15 cellular contexts compared by ENCODE assay signal in the genomic region with DNA sequence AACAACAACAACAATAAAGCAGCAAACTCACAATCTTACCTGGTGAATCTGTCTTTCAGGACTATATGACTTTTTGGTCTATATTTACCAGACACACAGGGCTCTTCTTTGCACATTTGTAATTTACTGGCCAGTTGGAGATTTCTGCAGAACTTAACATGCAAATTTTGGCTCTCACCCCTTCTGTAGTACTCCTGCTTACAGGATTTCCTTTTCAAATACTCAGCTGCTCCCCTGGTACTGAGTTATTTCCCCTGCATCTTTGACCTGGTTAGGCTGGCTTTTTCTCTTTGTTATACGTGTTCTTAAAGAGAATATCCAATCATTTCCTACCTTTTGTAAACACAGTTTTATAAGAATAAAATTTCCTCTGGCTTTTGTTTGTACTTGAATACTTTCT.
DNase-seq lines count a peak whose midpoint lies in the region; ATAC-seq and TF ChIP-seq lines count a peak whose summit lies in the region.
"Had no signal": no experiment of that assay in that cellular context is flagged by ENCODE, and none has a peak within 500 bp of the region (broad histone marks: within the 10 kb centered on the region; RNA-seq: fewer than 3 reads in every experiment).

No MANE protein-coding gene starts in this region.

- no peaks in the 10 kb centered on the region for H3K9me2 ChIP-seq in GM23248 (ENCODE audit: insufficient read depth)

- peak; percentile 46; the same call in 1 of the 2 replicates for TF ChIP-seq POLR2A in Raji (IDR thresholded peaks at IDR 0.05; ENCODE audit: insufficient read depth, low read depth, low read length)

- no peak overlapping the region; the same call in 1 of the 2 replicates for H2AFZ ChIP-seq in GM23248

- DNase-seq in GM23248 (no peak), psoas muscle (no peak), Ammon's horn (ENCODE audit: low spot score) (no peak), caudate nucleus (lab: John Stamatoyannopoulos, UW) (no peak), HuH-7 (ENCODE audit: low spot score) (no peak), iPS-NIHi11 (ENCODE audit: low spot score) (no peak)
- DNase-seq: activated T-cell treated with anti-CD3 and anti-CD28 coated beads, Interleukin-2, amount 50 U/mL, for 1 hour; effector memory CD8-positive, alpha-beta T cell; GDM1; NCI-H1417 treated with DMSO at 0.1 percent for 48 hours; NCI-H69; SHP77 had no signal

- H3K36me3 ChIP-seq in GM23248 (ENCODE audit: low read depth) (no peaks in the 10 kb centered on the region), psoas muscle (ENCODE audit: insufficient read depth in 1 of 2, low read depth in 1 of 2) (peaks cover 0 to 26% of the 10 kb centered on the region in 2 donors)

- no peak for TF ChIP-seq CTCF in psoas muscle (IDR thresholded peaks at IDR 0.05)

- intact Hi-C loops in psoas muscle (cut with DNase I) = no loop called here

- H3K4me3 ChIP-seq in GM23248 = no peak overlapping the region
- H3K4me3 ChIP-seq in psoas muscle = no peak overlapping the region
- H3K4me3 ChIP-seq: lung had no signal

- H3K27ac ChIP-seq in GM23248 = no peak overlapping the region
- peak overlapping the region; percentile 59 for H3K27ac ChIP-seq in psoas muscle
- no peak overlapping the region for H3K27ac ChIP-seq in caudate nucleus (ENCODE audit: low read depth, low read length)

- no peaks in the 10 kb centered on the region for H3K27me3 ChIP-seq in GM23248 (replicated peaks; ENCODE audit: insufficient read depth)
- H3K27me3 ChIP-seq in psoas muscle (ENCODE audit: insufficient read depth in 3 of 3, low read length in 2 of 3) = no peaks in the 10 kb centered on the region

- no peaks in the 10 kb centered on the region for H3K79me2 ChIP-seq in GM23248 (ENCODE audit: insufficient read depth)

- ATAC-seq in GM18868 (IDR thresholded peaks at IDR 0.05; ENCODE audit: unreplicated experiment) = peak; percentile 56
- no peak for ATAC-seq in psoas muscle
- ATAC-seq: effector memory CD8-positive, alpha-beta T cell had no signal

- H3K9me3 ChIP-seq in GM23248 (ENCODE audit: low read depth) = no peaks in the 10 kb centered on the region
- no peaks in the 10 kb centered on the region for H3K9me3 ChIP-seq in psoas muscle

- H4K20me1 ChIP-seq in GM23248 (ENCODE audit: insufficient read depth) = no peaks in the 10 kb centered on the region

- peak overlapping the region; percentile 60 for H3K4me2 ChIP-seq in GM23248 (ENCODE audit: unreplicated experiment)

- peaks cover 16% of the 10 kb centered on the region; the same call in 1 of the 2 replicates for H3F3A ChIP-seq in GM23248 (ENCODE audit: insufficient read depth)

- H3K4me1 ChIP-seq in GM23248 (ENCODE audit: insufficient read depth) = peaks cover 12% of the 10 kb centered on the region
- H3K4me1 ChIP-seq in psoas muscle = no peaks in the 10 kb centered on the region

- WGBS in GM23248 (ENCODE audit: low coverage in 1 of 2, low lambda C conversion rate in 2 of 2, missing lambda C conversion rate in 2 of 2), 2 experiments = 98 to 100% methylated on average over 1 of the region's 1 CpG
- 49 to 66% (median 54%) methylated on average over 1 of the region's 1 CpG for WGBS in psoas muscle, 3 donors

- in situ Hi-C loops in GM23248 (cut with MboI) = no loop called here

- H3K9ac ChIP-seq in GM23248 = no peak overlapping the region
